ENCODE assay signal across 12 cellular contexts in the genomic region with DNA sequence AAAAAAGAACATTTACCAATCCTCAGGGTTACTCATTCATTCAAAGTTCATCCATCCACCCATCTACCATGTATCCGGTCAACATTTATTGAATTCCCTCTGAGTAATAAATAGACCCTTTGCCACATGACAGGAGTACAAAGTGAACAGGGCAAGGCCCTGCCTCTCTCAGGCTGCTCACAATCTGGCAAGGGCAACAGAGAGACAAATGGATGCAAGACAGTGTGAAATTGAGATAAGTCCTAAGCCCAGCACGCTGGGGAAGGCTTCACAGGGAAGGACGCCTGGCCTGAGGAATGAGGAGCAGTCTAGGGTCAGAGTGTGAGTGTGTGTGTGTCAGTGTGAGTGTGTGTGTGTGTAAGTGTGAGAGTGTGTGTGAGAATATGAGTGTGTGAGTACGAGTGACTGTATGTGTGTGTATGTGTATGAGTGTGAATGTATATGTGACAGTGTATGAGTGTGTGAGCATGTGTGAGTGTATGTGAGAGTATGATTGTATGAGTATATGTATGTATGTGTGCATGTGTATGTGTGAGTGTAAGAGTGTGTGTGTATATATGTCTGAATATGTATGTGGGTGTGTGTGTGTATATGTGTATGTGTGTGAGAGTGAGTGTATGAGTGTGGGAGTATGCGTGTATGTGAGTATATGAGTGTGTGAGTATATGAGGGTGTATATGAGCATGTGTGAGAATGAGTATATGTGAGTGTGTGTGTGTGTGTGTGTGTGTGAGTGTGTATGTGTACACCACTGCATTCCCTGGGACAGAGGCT.
A peak's percentile ranks its signal among the peaks of the same experiment; 100 is the strongest.
DNase-seq lines count a peak whose midpoint lies in the region; ATAC-seq and TF ChIP-seq lines count a peak whose summit lies in the region.
"Had no signal": no experiment of that assay in that cellular context is flagged by ENCODE, and none has a peak within 500 bp of the region (broad histone marks: within the 10 kb centered on the region; RNA-seq: fewer than 3 reads in every experiment).

No MANE protein-coding gene starts in this region.

- no peaks in the 10 kb centered on the region for H3K36me3 Mint-ChIP-seq in naive thymus-derived CD4-positive, alpha-beta T cell
- no peaks in the 10 kb centered on the region for H3K36me3 Mint-ChIP-seq in chondrocyte (ENCODE audit: low read depth)
- H3K36me3 Mint-ChIP-seq: CD8-positive, alpha-beta T cell; IgD-negative memory B cell had no signal

- ATAC-seq in right cardiac atrium (peak; percentile 43 to 63), Right ventricle myocardium superior (ENCODE audit: poor library complexity) (no peak)
- ATAC-seq in naive thymus-derived CD4-positive, alpha-beta T cell: peak; percentile 13

- H3K36me3 ChIP-seq in SJCRH30: no peaks in the 10 kb centered on the region
- H3K36me3 ChIP-seq in naive thymus-derived CD4-positive, alpha-beta T cell (ENCODE audit: control insufficient read depth in 2 of 3, insufficient read depth in 3 of 3, low read length in 3 of 3): no peaks in the 10 kb centered on the region
- H3K36me3 ChIP-seq: Peyer's patch had no signal

- CTCF ChIA-PET in naive thymus-derived CD4-positive, alpha-beta T cell (lab: Charles Lee): no interaction called here

- POLR2A ChIA-PET in naive thymus-derived CD4-positive, alpha-beta T cell (lab: Charles Lee): no interaction called here

- DNase-seq in right cardiac atrium: no peak
- no peak for DNase-seq in Right ventricle myocardium superior
- DNase-seq in SJCRH30: peak; percentile 14 to 45
- DNase-seq in naive thymus-derived CD4-positive, alpha-beta T cell: no peak
- DNase-seq in activated CD8-positive, alpha-beta memory T cell treated with anti-CD3 and anti-CD28 coated beads, Interleukin-2, amount 50 U/mL, for 48 hours: no peak
- DNase-seq in GM19238 (ENCODE audit: insufficient read length, low spot score): no peak
- no peak for DNase-seq in chondrocyte (ENCODE audit: low spot score)
- DNase-seq: NCI-H2029 treated with DMSO at 0.1 percent for 48 hours, NCI-H510A treated with DMSO at 0.1 percent for 48 hours, Peyer's patch had no signal

- 72% methylated on average over 5 of the region's 5 CpGs for WGBS in right cardiac atrium

- no peaks in the 10 kb centered on the region for H3K9me3 ChIP-seq in right cardiac atrium (ENCODE audit: control insufficient read depth, low read length)
- H3K9me3 ChIP-seq in SJCRH30 (replicated peaks): no peaks in the 10 kb centered on the region
- no peaks in the 10 kb centered on the region for H3K9me3 ChIP-seq in naive thymus-derived CD4-positive, alpha-beta T cell (ENCODE audit: control insufficient read depth in 2 of 3, low read length in 3 of 3)
- H3K9me3 ChIP-seq: Peyer's patch had no signal

- no peaks in the 10 kb centered on the region for H3K27me3 ChIP-seq in right cardiac atrium (ENCODE audit: control insufficient read depth, insufficient read depth)
- no peaks in the 10 kb centered on the region for H3K27me3 ChIP-seq in SJCRH30
- no peaks in the 10 kb centered on the region for H3K27me3 ChIP-seq in naive thymus-derived CD4-positive, alpha-beta T cell (ENCODE audit: control insufficient read depth in 2 of 2, insufficient read depth in 2 of 2, low read length in 2 of 2)
- H3K27me3 ChIP-seq: Peyer's patch had no signal

- no peaks in the 10 kb centered on the region for H3K4me1 ChIP-seq in right cardiac atrium (ENCODE audit: control insufficient read depth, insufficient read depth, low read length)
- no peaks in the 10 kb centered on the region; the same call in 1 of the 2 replicates for H3K4me1 ChIP-seq in SJCRH30
- H3K4me1 ChIP-seq in naive thymus-derived CD4-positive, alpha-beta T cell (ENCODE audit: control insufficient read depth in 2 of 2, insufficient read depth in 2 of 2, low read length in 2 of 2): peaks cover 0 to 16% of the 10 kb centered on the region in 2 donors
- H3K4me1 ChIP-seq: Peyer's patch had no signal

- peaks cover under 1 to 16% (median 5%) of the 10 kb centered on the region in 5 donors for H3K27me3 Mint-ChIP-seq in naive thymus-derived CD4-positive, alpha-beta T cell
- H3K27me3 Mint-ChIP-seq in chondrocyte (ENCODE audit: low read depth): peaks cover 8% of the 10 kb centered on the region

- TF ChIP-seq CTCF in chondrocyte (IDR thresholded peaks at IDR 0.05): no peak

- no peak overlapping the region for H3K27ac Mint-ChIP-seq in naive thymus-derived CD4-positive, alpha-beta T cell
- no peak overlapping the region for H3K27ac Mint-ChIP-seq in chondrocyte (ENCODE audit: unreplicated experiment)
- H3K27ac Mint-ChIP-seq: CD8-positive, alpha-beta T cell; IgD-negative memory B cell had no signal

- H3K4me1 Mint-ChIP-seq in naive thymus-derived CD4-positive, alpha-beta T cell: peaks cover 0 to 17% (median 4%) of the 10 kb centered on the region in 7 donors
- no peaks in the 10 kb centered on the region for H3K4me1 Mint-ChIP-seq in chondrocyte (ENCODE audit: low read depth)

- intact Hi-C loops in right cardiac atrium (cut with DNase I): no loop called here
- intact Hi-C loops in Right ventricle myocardium superior (cut with DNase I): no loop called here
- intact Hi-C loops in naive thymus-derived CD4-positive, alpha-beta T cell (cut with micrococcal nuclease): no loop called here

- no peak overlapping the region for H3K4me3 ChIP-seq in right cardiac atrium (ENCODE audit: low read length)
- no peak overlapping the region for H3K4me3 ChIP-seq in SJCRH30
- H3K4me3 ChIP-seq in naive thymus-derived CD4-positive, alpha-beta T cell (ENCODE audit: low read length): no peak overlapping the region
- H3K4me3 ChIP-seq: Peyer's patch had no signal

- no peak overlapping the region for H3K27ac ChIP-seq in right cardiac atrium (ENCODE audit: low read length)
- H3K27ac ChIP-seq in SJCRH30: no peak overlapping the region; the same call in 1 of the 2 replicates
- H3K27ac ChIP-seq in naive thymus-derived CD4-positive, alpha-beta T cell (ENCODE audit: low read depth, low read length): no peak overlapping the region
- H3K27ac ChIP-seq: Peyer's patch had no signal

- no peak overlapping the region for H3K4me3 Mint-ChIP-seq in naive thymus-derived CD4-positive, alpha-beta T cell
- no peak overlapping the region for H3K4me3 Mint-ChIP-seq in chondrocyte (ENCODE audit: unreplicated experiment)
- H3K4me3 Mint-ChIP-seq: CD8-positive, alpha-beta T cell; IgD-negative memory B cell had no signal

- no peaks in the 10 kb centered on the region for H3K9me3 Mint-ChIP-seq in naive thymus-derived CD4-positive, alpha-beta T cell
- no peaks in the 10 kb centered on the region for H3K9me3 Mint-ChIP-seq in chondrocyte (ENCODE audit: low read depth)
- H3K9me3 Mint-ChIP-seq: CD8-positive, alpha-beta T cell; IgD-negative memory B cell had no signal

Comparison
In these comparisons a context has a peak if more than half of its experiments do, and no peak if none do; other contexts are left out.
1. DNase-seq: peak in SJCRH30 (2 of 2); none in right cardiac atrium (0 of 3), Right ventricle myocardium superior (single experiment), naive thymus-derived CD4-positive, alpha-beta T cell (0 of 9), activated CD8-positive, alpha-beta memory T cell treated with anti-CD3 and anti-CD28 coated beads, Interleukin-2, amount 50 U/mL, for 48 hours (single experiment), GM19238 (single experiment) and chondrocyte (single experiment).